11 cellular contexts compared by ENCODE assay signal in genomic region chr10:24707445-24707844, GRCh38. TPM values are rescaled to one million over a fixed set of nuclear protein-coding genes. Genes with fewer than 3 reads are reported as not detected.
DNase-seq lines count a peak whose midpoint lies in the region; ATAC-seq lines count a peak whose summit lies in the region.
"Had no signal": no experiment of that assay in that cellular context is flagged by ENCODE, and none has a peak within 500 bp of the region (broad histone marks: within the 10 kb centered on the region; RNA-seq: fewer than 3 reads in every experiment).

No MANE protein-coding gene starts in this region.

- peaks cover 19% of the 10 kb centered on the region for H3K4me1 Mint-ChIP-seq in activated CD8-positive, alpha-beta memory T cell treated with anti-CD3 and anti-CD28 coated beads, Interleukin-2, amount 10 ng/mL, durations not matched to agents 7 days and 5 days

- no peak overlapping the region for H3K27ac Mint-ChIP-seq in activated CD8-positive, alpha-beta memory T cell treated with anti-CD3 and anti-CD28 coated beads, Interleukin-2, amount 10 ng/mL, durations not matched to agents 7 days and 5 days
- H3K27ac Mint-ChIP-seq: effector memory CD8-positive, alpha-beta T cell had no signal

- peaks cover 3% of the 10 kb centered on the region for H3K36me3 Mint-ChIP-seq in activated CD8-positive, alpha-beta memory T cell treated with anti-CD3 and anti-CD28 coated beads, Interleukin-2, amount 10 ng/mL, durations not matched to agents 7 days and 5 days

- CTCF ChIA-PET in activated CD8-positive, alpha-beta memory T cell treated with anti-CD3 and anti-CD28 coated beads, Interleukin-2, amount 10 ng/mL, durations not matched to agents 7 days and 5 days (lab: Charles Lee): interaction anchor here (1.4 kb wide), 1 partner anchor 18 kb away, joined by 5 read pairs; no protein-coding TSS in a partner anchor

- no peak for DNase-seq in activated CD8-positive, alpha-beta memory T cell treated with anti-CD3 and anti-CD28 coated beads, Interleukin-2, amount 10 ng/mL, durations not matched to agents 7 days and 5 days
- DNase-seq in activated CD8-positive, alpha-beta memory T cell treated with anti-CD3 and anti-CD28 coated beads, Interleukin-2, amount 50 U/mL, for 48 hours: no peak
- DNase-seq in left colon: no peak
- no peak for DNase-seq in EL
- no peak for DNase-seq in AML-193 (lab: John Stamatoyannopoulos, UW)
- DNase-seq in nucleus accumbens (lab: John Stamatoyannopoulos, UW): no peak
- DNase-seq: effector memory CD8-positive, alpha-beta T cell; right lobe of liver; SIG-M5 had no signal

- no peak overlapping the region for H3K4me3 Mint-ChIP-seq in activated CD8-positive, alpha-beta memory T cell treated with anti-CD3 and anti-CD28 coated beads, Interleukin-2, amount 10 ng/mL, durations not matched to agents 7 days and 5 days
- H3K4me3 Mint-ChIP-seq: effector memory CD8-positive, alpha-beta T cell had no signal

- H3K27me3 Mint-ChIP-seq in activated CD8-positive, alpha-beta memory T cell treated with anti-CD3 and anti-CD28 coated beads, Interleukin-2, amount 10 ng/mL, durations not matched to agents 7 days and 5 days: no peaks in the 10 kb centered on the region
- H3K27me3 Mint-ChIP-seq: effector memory CD8-positive, alpha-beta T cell had no signal

- peak; percentile 60 for ATAC-seq in activated CD8-positive, alpha-beta memory T cell treated with anti-CD3 and anti-CD28 coated beads, Interleukin-2, amount 10 ng/mL, durations not matched to agents 7 days and 5 days
- peak; percentile 70 for ATAC-seq in GM21515 (IDR thresholded peaks at IDR 0.05; ENCODE audit: unreplicated experiment)
- peak; percentile 70 for ATAC-seq in HG03432 (IDR thresholded peaks at IDR 0.05; ENCODE audit: unreplicated experiment)
- peak; percentile 17 for ATAC-seq in left colon
- ATAC-seq: effector memory CD8-positive, alpha-beta T cell had no signal

- intact Hi-C loops in left colon (cut with DNase I, micrococcal nuclease): no loop called here

- H3K9me3 Mint-ChIP-seq in activated CD8-positive, alpha-beta memory T cell treated with anti-CD3 and anti-CD28 coated beads, Interleukin-2, amount 10 ng/mL, durations not matched to agents 7 days and 5 days (ENCODE audit: low read depth): no peaks in the 10 kb centered on the region
- H3K9me3 Mint-ChIP-seq: effector memory CD8-positive, alpha-beta T cell had no signal

RNA-seq across cellular contexts. Expression of gene ARHGAP21, which starts 16.2 kb away (rescaled TPM):
- 10 to 100 TPM; 32.7 to 34.1 TPM for total RNA-seq in activated CD8-positive, alpha-beta memory T cell treated with anti-CD3 and anti-CD28 coated beads, Interleukin-2, amount 10 ng/mL, durations not matched to agents 7 days and 5 days
- total RNA-seq in left colon: 100 to 1,000 TPM; 101 to 102 TPM

Comparison
In these comparisons a context has a peak if more than half of its experiments do, and no peak if none do; other contexts are left out.
1. ATAC-seq: peak in every context shown above with its lines; median percentile 70 in GM21515; 70 in HG03432; 60 in activated CD8-positive, alpha-beta memory T cell treated with anti-CD3 and anti-CD28 coated beads, Interleukin-2, amount 10 ng/mL, durations not matched to agents 7 days and 5 days; 17 in left colon.